In genomic region chr10:73998623-73999622, GRCh38 we compare ENCODE assay signal across 1 cellular context.
TF ChIP-seq lines count a peak whose summit lies in the region.

No MANE protein-coding gene starts in this region.

TF ChIP-seq in HEK293, 187 proteins besides CTCF, POLR2A, EP300 and RAD21 (continued from another document):
- TF ChIP-seq ZFP37 (tag by site-specific recombination; IDR thresholded peaks at IDR 0.05) (peak; percentile 58; the same call in 1 of the 2 replicates), ZXDB (tag by site-specific recombination; IDR thresholded peaks at IDR 0.05) (no peak; the same call in none of the 2 replicates), ZNF610 (tag by site-specific recombination; IDR thresholded peaks at IDR 0.05; ENCODE audit: borderline replicate concordance) (no peak; the same call in 1 of the 2 replicates), BCL11B (tag by site-specific recombination; IDR thresholded peaks at IDR 0.05; ENCODE audit: low read depth) (no peak), ZSCAN5A (tag by site-specific recombination; IDR thresholded peaks at IDR 0.05) (no peak), ZNF776 (tag by site-specific recombination; IDR thresholded peaks at IDR 0.05; ENCODE audit: borderline replicate concordance) (no peak), ZNF548 (tag by site-specific recombination; IDR thresholded peaks at IDR 0.05) (no peak), ZBTB17 (tag by site-specific recombination; IDR thresholded peaks at IDR 0.05) (peak; percentile 94), BCL6B (tag by site-specific recombination; IDR thresholded peaks at IDR 0.05) (no peak), ZNF513 (tag by site-specific recombination; IDR thresholded peaks at IDR 0.05) (0 out of 2 replicates have a peak, but pooled peaks have one; percentile 3), ZNF211 (tag by site-specific recombination; IDR thresholded peaks at IDR 0.05; ENCODE audit: low read depth) (no peak), PRDM4 (tag by site-specific recombination; IDR thresholded peaks at IDR 0.05) (no peak), ZNF837 (tag by site-specific recombination; IDR thresholded peaks at IDR 0.05) (0 out of 2 replicates have a peak, but pooled peaks have one; percentile 59), ZNF558 (tag by site-specific recombination; IDR thresholded peaks at IDR 0.05) (no peak), ZNF311 (tag by site-specific recombination; IDR thresholded peaks at IDR 0.05; ENCODE audit: borderline replicate concordance) (no peak), REPIN1 (tag by site-specific recombination; IDR thresholded peaks at IDR 0.05; ENCODE audit: low read depth) (no peak), HOXA7 (CRISPR knock-in tag; IDR thresholded peaks at IDR 0.05; ENCODE audit: borderline replicate concordance) (no peak), PRDM1 (tag by site-specific recombination; IDR thresholded peaks at IDR 0.05) (peak; percentile 92), ZNF660 (tag by site-specific recombination; IDR thresholded peaks at IDR 0.05) (peak; percentile 94), ZFP69B (tag by site-specific recombination; IDR thresholded peaks at IDR 0.05) (peak; percentile 80), ZSCAN4 (tag by site-specific recombination; IDR thresholded peaks at IDR 0.05) (no peak), ZNF624 (tag by site-specific recombination; IDR thresholded peaks at IDR 0.05) (no peak), ZNF155 (tag by site-specific recombination; IDR thresholded peaks at IDR 0.05) (no peak), ZNF132 (tag by site-specific recombination; IDR thresholded peaks at IDR 0.05; ENCODE audit: borderline replicate concordance) (no peak), ZNF175 (tag by site-specific recombination; IDR thresholded peaks at IDR 0.05) (no peak), ZNF549 (tag by site-specific recombination; IDR thresholded peaks at IDR 0.05) (no peak), ZIC2 (tag by site-specific recombination; IDR thresholded peaks at IDR 0.05) (peak; percentile 71), ZBTB20 (tag by site-specific recombination; IDR thresholded peaks at IDR 0.05) (peak; percentile 88), ZNF354C (tag by site-specific recombination; IDR thresholded peaks at IDR 0.05; ENCODE audit: borderline replicate concordance, low read depth) (no peak), ZNF16 (tag by site-specific recombination; IDR thresholded peaks at IDR 0.05; ENCODE audit: low read depth) (no peak), ZNF341 (tag by site-specific recombination; IDR thresholded peaks at IDR 0.05; ENCODE audit: low read depth) (peak; percentile 67), ZNF324 (tag by site-specific recombination; IDR thresholded peaks at IDR 0.05) (peak; percentile 51; the same call in 1 of the 2 replicates), ZNF114 (tag by site-specific recombination; IDR thresholded peaks at IDR 0.05) (no peak), ZNF280C (tag by site-specific recombination; IDR thresholded peaks at IDR 0.05) (no peak), RBAK (tag by site-specific recombination; IDR thresholded peaks at IDR 0.05) (no peak), GLIS2 (tag by site-specific recombination; IDR thresholded peaks at IDR 0.05) (peak; percentile 75), ZNF10 (tag by site-specific recombination; IDR thresholded peaks at IDR 0.05) (no peak), KLF17 (tag by site-specific recombination; IDR thresholded peaks at IDR 0.05) (peak; percentile 71), ZBTB8A (tag by site-specific recombination; IDR thresholded peaks at IDR 0.05) (peak; percentile 55), ZNF335 (tag by site-specific recombination; conservative IDR thresholded peaks at IDR 0.05) (peak; percentile 93), ZNF621 (tag by site-specific recombination; IDR thresholded peaks at IDR 0.05) (no peak), ZNF223 (tag by site-specific recombination; IDR thresholded peaks at IDR 0.05) (no peak), ZBTB44 (tag by site-specific recombination; IDR thresholded peaks at IDR 0.05) (no peak)
TF ChIP-seq in HEK293: peak in this region for 55.
